Comparison of ENCODE assay signal across 8 cellular contexts in genomic region chr15:40253179-40253790, GRCh38. TPM values are rescaled to one million over a fixed set of nuclear protein-coding genes. Genes with fewer than 3 reads are reported as not detected.
DNase-seq lines count a peak whose midpoint lies in the region; ATAC-seq and TF ChIP-seq lines count a peak whose summit lies in the region.

No MANE protein-coding gene starts in this region.

- H3K27me3 ChIP-seq in IMR-90 (ENCODE audit: control insufficient read depth, insufficient read depth, low read length): peaks cover 53% of the 10 kb centered on the region
- peaks cover 67% of the 10 kb centered on the region for H3K27me3 ChIP-seq in endodermal cell (ENCODE audit: control insufficient read depth, insufficient read depth, low read length, poor library complexity, severe bottlenecking)

- peaks cover 45% of the 10 kb centered on the region for H3K27me3 Mint-ChIP-seq in endodermal cell (ENCODE audit: insufficient read depth)
- peaks cover 77% of the 10 kb centered on the region for H3K27me3 Mint-ChIP-seq in nephron (ENCODE audit: low read depth)

- H3K14ac ChIP-seq in IMR-90 (replicated peaks; ENCODE audit: low read depth, low read length): no peak overlapping the region

- H3K36me3 ChIP-seq in IMR-90 (ENCODE audit: control insufficient read depth, insufficient read depth, low read length) (no peaks in the 10 kb centered on the region), endodermal cell (ENCODE audit: control insufficient read depth, insufficient read depth, low read length) (no peaks in the 10 kb centered on the region)

- H3K27ac Mint-ChIP-seq in endodermal cell: no peak overlapping the region
- H3K27ac Mint-ChIP-seq in nephron: no peak overlapping the region

- POLR2A ChIA-PET in IMR-90 (lab: Charles Lee; ENCODE audit: unreplicated experiment): no interaction called here

- no peak for TF ChIP-seq RAD21 in IMR-90 (IDR thresholded peaks at IDR 0.05; ENCODE audit: low read length)

- no peak overlapping the region for H4K5ac ChIP-seq in IMR-90 (ENCODE audit: low read depth, low read length)

- H4K20me1 ChIP-seq in IMR-90 (ENCODE audit: insufficient read depth, low read length): no peaks in the 10 kb centered on the region

- no peak overlapping the region for H4K8ac ChIP-seq in IMR-90 (ENCODE audit: low read depth in 2 of 2, low read length in 2 of 2)

- no peak overlapping the region for H2BK5ac ChIP-seq in IMR-90 (ENCODE audit: low read depth, low read length, poor library complexity, severe bottlenecking)

- H3K36me3 Mint-ChIP-seq in endodermal cell (ENCODE audit: low read depth): no peaks in the 10 kb centered on the region
- no peaks in the 10 kb centered on the region for H3K36me3 Mint-ChIP-seq in nephron (ENCODE audit: low read depth)

- no peak overlapping the region for H2BK120ac ChIP-seq in IMR-90 (ENCODE audit: low read depth, low read length)

- H3K4me2 ChIP-seq in IMR-90 (ENCODE audit: low read depth, low read length): peak overlapping the region; percentile 67

- H3K4me3 Mint-ChIP-seq in endodermal cell (peak overlapping the region; percentile 64), nephron (peak overlapping the region; percentile 76 to 80 (median 78))

- no peak for TF ChIP-seq POLR2A in IMR-90 (IDR thresholded peaks at IDR 0.05; ENCODE audit: low read depth, low read length)

- no peak overlapping the region for H3K4ac ChIP-seq in IMR-90 (ENCODE audit: low read depth, low read length)

- ATAC-seq in IMR-90 (ENCODE audit: low read depth) (no peak), GM19395 (IDR thresholded peaks at IDR 0.05; ENCODE audit: unreplicated experiment) (no peak), GM18868 (IDR thresholded peaks at IDR 0.05; ENCODE audit: unreplicated experiment) (no peak)

- no TSS peak for BruUV-seq in IMR-90 (replicated peaks; lab: Mats Ljungman, UMichigan)

- H3K4me1 Mint-ChIP-seq in endodermal cell (peaks cover 8% of the 10 kb centered on the region), nephron (peaks cover 25% of the 10 kb centered on the region)

- H3K4me1 ChIP-seq in IMR-90 (ENCODE audit: control insufficient read depth, insufficient read depth, low read length) (peaks cover 3% of the 10 kb centered on the region; the same call in 1 of the 2 replicates), endodermal cell (ENCODE audit: control insufficient read depth, insufficient read depth, low read length) (no peaks in the 10 kb centered on the region)

- dilution Hi-C loops in IMR-90 (cut with HindIII; ENCODE audit: low sequenced_read_pairs, unreplicated experiment): no loop called here

- H2BK15ac ChIP-seq in IMR-90 (ENCODE audit: low read depth, low read length): no peak overlapping the region

- H3K9me3 ChIP-seq in IMR-90 (ENCODE audit: control insufficient read depth, insufficient read depth, low read length) (no peaks in the 10 kb centered on the region), endodermal cell (ENCODE audit: control insufficient read depth, low read length) (no peaks in the 10 kb centered on the region)

- in situ Hi-C loops in IMR-90 (cut with MboI; ENCODE audit: low sequenced_read_pairs): no loop called here

- H2AFZ ChIP-seq in IMR-90 (replicated peaks; ENCODE audit: low read length, poor library complexity): peak overlapping the region; percentile 87

- no peak overlapping the region for H2AK5ac ChIP-seq in IMR-90 (ENCODE audit: low read depth, low read length)

- TF ChIP-seq CTCF in AG10803 (conservative IDR thresholded peaks at IDR 0.05; ENCODE audit: low read length) (no peak), IMR-90 (conservative IDR thresholded peaks at IDR 0.05; ENCODE audit: low read depth, low read length) (no peak), endodermal cell (conservative IDR thresholded peaks at IDR 0.05) (no peak), nephron (IDR thresholded peaks at IDR 0.05; ENCODE audit: unreplicated experiment in 3 of 3) (no peak)

- peak overlapping the region; percentile 49 for H3K4me3 ChIP-seq in AG10803 (ENCODE audit: low read length)
- H3K4me3 ChIP-seq in IMR-90 (ENCODE audit: insufficient read depth, low read depth, low read length): peak overlapping the region; percentile 40
- H3K4me3 ChIP-seq in endodermal cell (ENCODE audit: low read length): peak overlapping the region; percentile 74

- CTCF ChIA-PET in IMR-90 (lab: Yijun Ruan, JAX): no interaction called here

- no peak for DNase-seq in AG10803 (ENCODE audit: low read depth)
- no peak for DNase-seq in IMR-90
- DNase-seq in endodermal cell: no peak
- DNase-seq in kidney tubule cell (ENCODE audit: low spot score): no peak
- DNase-seq in GM03348 (ENCODE audit: low spot score): no peak

- intact Hi-C loops in IMR-90 (cut with micrococcal nuclease): no loop called here

- 70% methylated on average over 8 of the region's 26 CpGs; no CpG with 5 or more reads in 1 of the 2 experiments for WGBS in IMR-90 (ENCODE audit: extremely low coverage in 2 of 2, insufficient read length in 1 of 2), 2 experiments
- WGBS in endodermal cell (ENCODE audit: insufficient coverage in 1 of 2, insufficient read length in 1 of 2), 2 experiments: 76 to 78% methylated on average over 12 to 26 of the region's 26 CpGs

- H2BK20ac ChIP-seq in IMR-90 (ENCODE audit: low read depth, low read length): no peak overlapping the region

- H2AK9ac ChIP-seq in IMR-90 (replicated peaks; ENCODE audit: low read depth, low read length, poor library complexity): peak overlapping the region; percentile 67

- H3K79me1 ChIP-seq in IMR-90 (ENCODE audit: low read depth in 1 of 2, low read length in 2 of 2): no peaks in the 10 kb centered on the region

- no peaks in the 10 kb centered on the region; the same call in 1 of the 2 replicates for H3K9me1 ChIP-seq in IMR-90 (ENCODE audit: insufficient read depth, low read length)

- H3K56ac ChIP-seq in IMR-90 (ENCODE audit: extremely low read depth, insufficient read depth, low read length): no peak overlapping the region

- H3K27ac ChIP-seq in IMR-90 (ENCODE audit: insufficient read depth, low read length): no peak overlapping the region
- no peak overlapping the region for H3K27ac ChIP-seq in endodermal cell (ENCODE audit: low read depth, low read length)

- H3K9ac ChIP-seq in IMR-90 (ENCODE audit: low read depth, low read length): no peak overlapping the region
- no peak overlapping the region for H3K9ac ChIP-seq in endodermal cell (ENCODE audit: extremely low read depth, low read length, poor library complexity, severe bottlenecking)

- peak overlapping the region; percentile 44; the same call in 1 of the 2 replicates for H3K23ac ChIP-seq in IMR-90 (ENCODE audit: low read depth, low read length)

- H4K91ac ChIP-seq in IMR-90 (ENCODE audit: insufficient read depth, low read depth, low read length): no peak overlapping the region

- H3K18ac ChIP-seq in IMR-90 (ENCODE audit: low read depth, low read length): no peak overlapping the region

- H3K9me3 Mint-ChIP-seq in endodermal cell: no peaks in the 10 kb centered on the region
- H3K9me3 Mint-ChIP-seq in nephron: no peaks in the 10 kb centered on the region

TF ChIP-seq in IMR-90, 13 proteins besides CTCF, POLR2A, EP300 and RAD21:
- TF ChIP-seq RFX5 (IDR thresholded peaks at IDR 0.05; ENCODE audit: low read depth, low read length) (no peak), RCOR1 (IDR thresholded peaks at IDR 0.05; ENCODE audit: insufficient replicate concordance, low read length) (no peak), FOS (IDR thresholded peaks at IDR 0.05; ENCODE audit: low read depth, low read length) (no peak), ELK1 (IDR thresholded peaks at IDR 0.05; ENCODE audit: borderline replicate concordance, low read depth, low read length) (no peak)

RNA-seq across cellular contexts. Expression of gene PAK6, which starts 14.4 kb away (rescaled TPM):
- total RNA-seq in IMR-90 (2012; rRNA removed) (not detected in 2 replicates), endodermal cell (1 to 10 TPM; 7.7 to 9.1 TPM)
- 0.21 TPM in 1 of 2 replicates, not detected in the other for polyA plus RNA-seq in IMR-90 (2012; rRNA removed)
- 0.07 TPM in 1 of 2 replicates, not detected in the other for polyA plus RNA-seq in IMR-90 (2012; cell fraction: cytosol; rRNA removed)
- 0.13 and 0.14 TPM in 2 replicates for polyA plus RNA-seq in IMR-90 (2012; cell fraction: nucleus; rRNA removed; ENCODE audit: low replicate concordance)
- polyA plus RNA-seq in endodermal cell (2013, experiment 1 of 2): 0.96 TPM
- 0.29 TPM for polyA plus RNA-seq in endodermal cell (2013, experiment 2 of 2)

RNA-seq across cellular contexts. Expression of gene ANKRD63, which starts 29.6 kb away (rescaled TPM):
- total RNA-seq in IMR-90 (2012; rRNA removed) (under 0.01 TPM in 1 of 2 replicates, not detected in the other), endodermal cell (not detected)
- polyA plus RNA-seq in IMR-90 (2012; rRNA removed): not detected in 2 replicates
- polyA plus RNA-seq in IMR-90 (2012; cell fraction: cytosol; rRNA removed): not detected in 2 replicates
- polyA plus RNA-seq in IMR-90 (2012; cell fraction: nucleus; rRNA removed; ENCODE audit: low replicate concordance): 0.05 TPM in 1 of 2 replicates, not detected in the other
- polyA plus RNA-seq in endodermal cell (2013, experiment 1 of 2): 0.39 TPM
- polyA plus RNA-seq in endodermal cell (2013, experiment 2 of 2): 0.33 TPM

RNA-seq across cellular contexts. Expression of gene PLCB2, which starts 54.5 kb away (rescaled TPM):
- total RNA-seq in IMR-90 (2012; rRNA removed) (0.18 and 0.28 TPM in 2 replicates), endodermal cell (1 to 10 TPM; 4.4 to 5.3 TPM)
- 0.87 and 1.4 TPM in 2 replicates for polyA plus RNA-seq in IMR-90 (2012; rRNA removed)
- 0.45 and 0.78 TPM in 2 replicates for polyA plus RNA-seq in IMR-90 (2012; cell fraction: cytosol; rRNA removed)
- polyA plus RNA-seq in IMR-90 (2012; cell fraction: nucleus; rRNA removed; ENCODE audit: low replicate concordance): 2.8 and 3.8 TPM in 2 replicates
- 5.8 TPM for polyA plus RNA-seq in endodermal cell (2013, experiment 1 of 2)
- polyA plus RNA-seq in endodermal cell (2013, experiment 2 of 2): 5.2 TPM
